In genomic region chr1:116710326-116711060, GRCh38 we compare ENCODE assay signal across 10 cellular contexts. TPM values are rescaled to one million over a fixed set of nuclear protein-coding genes. Genes with fewer than 3 reads are reported as not detected.
DNase-seq lines count a peak whose midpoint lies in the region; ATAC-seq, FAIRE-seq and TF ChIP-seq lines count a peak whose summit lies in the region.
"Had no signal": no experiment of that assay in that cellular context is flagged by ENCODE, and none has a peak within 500 bp of the region (broad histone marks: within the 10 kb centered on the region; RNA-seq: fewer than 3 reads in every experiment).

No MANE protein-coding gene starts in this region.

- no peaks in the 10 kb centered on the region for H3K9me3 ChIP-seq in pancreas

- peaks cover 0 to 1% (median 0%) of the 10 kb centered on the region in 6 donors for H3K9me3 Mint-ChIP-seq in immature natural killer cell
- H3K9me3 Mint-ChIP-seq in activated T-helper 1 cell treated with anti-CD3 and anti-CD28 coated beads, Interleukin-12 subunit alpha, Interleukin-12 subunit beta, Interleukin-2, Interleukin-4 antibody, amounts not matched to agents 30 ng/mL and 10 ng/mL and 1 ng/mL, durations not matched to agents 14 hours and 24 hours and 36 hours: peaks cover 10% of the 10 kb centered on the region
- H3K9me3 Mint-ChIP-seq: CD4-positive, alpha-beta T cell had no signal

- WGBS in pancreas, 2 donors: 65 to 71% methylated on average over 3 of the region's 3 CpGs

- H3K27ac ChIP-seq in pancreas: no peak overlapping the region

- H3K36me3 Mint-ChIP-seq in immature natural killer cell: no peaks in the 10 kb centered on the region
- H3K36me3 Mint-ChIP-seq in activated T-helper 1 cell treated with anti-CD3 and anti-CD28 coated beads, Interleukin-12 subunit alpha, Interleukin-12 subunit beta, Interleukin-2, Interleukin-4 antibody, amounts not matched to agents 30 ng/mL and 10 ng/mL and 1 ng/mL, durations not matched to agents 14 hours and 24 hours and 36 hours (ENCODE audit: low read depth): no peaks in the 10 kb centered on the region

- H3K4me3 Mint-ChIP-seq in immature natural killer cell: no peak overlapping the region
- no peak overlapping the region for H3K4me3 Mint-ChIP-seq in activated T-helper 1 cell treated with anti-CD3 and anti-CD28 coated beads, Interleukin-12 subunit alpha, Interleukin-12 subunit beta, Interleukin-2, Interleukin-4 antibody, amounts not matched to agents 30 ng/mL and 10 ng/mL and 1 ng/mL, durations not matched to agents 14 hours and 24 hours and 36 hours
- H3K4me3 Mint-ChIP-seq: CD4-positive, alpha-beta T cell had no signal

- no peak overlapping the region for H3K27ac Mint-ChIP-seq in immature natural killer cell
- H3K27ac Mint-ChIP-seq in activated T-helper 1 cell treated with anti-CD3 and anti-CD28 coated beads, Interleukin-12 subunit alpha, Interleukin-12 subunit beta, Interleukin-2, Interleukin-4 antibody, amounts not matched to agents 30 ng/mL and 10 ng/mL and 1 ng/mL, durations not matched to agents 14 hours and 24 hours and 36 hours: no peak overlapping the region
- H3K27ac Mint-ChIP-seq: CD4-positive, alpha-beta T cell had no signal

- H3K4me3 ChIP-seq in epithelial cell of esophagus (ENCODE audit: low read length) (peak overlapping the region; percentile 28), pancreas (no peak overlapping the region)

- peak in 3 of 4 donors; percentile 37 to 63 (median 40) for ATAC-seq in pancreas
- ATAC-seq in HG03378 (IDR thresholded peaks at IDR 0.05; ENCODE audit: unreplicated experiment): no peak

- no peaks in the 10 kb centered on the region for H3K4me1 Mint-ChIP-seq in immature natural killer cell
- peaks cover 15% of the 10 kb centered on the region for H3K4me1 Mint-ChIP-seq in activated T-helper 1 cell treated with anti-CD3 and anti-CD28 coated beads, Interleukin-12 subunit alpha, Interleukin-12 subunit beta, Interleukin-2, Interleukin-4 antibody, amounts not matched to agents 30 ng/mL and 10 ng/mL and 1 ng/mL, durations not matched to agents 14 hours and 24 hours and 36 hours (ENCODE audit: low read depth)

- intact Hi-C loops in pancreas (cut with DNase I): no loop called here
- intact Hi-C loops in activated T-helper 1 cell treated with anti-CD3 and anti-CD28 coated beads, Interleukin-12 subunit alpha, Interleukin-12 subunit beta, Interleukin-2, Interleukin-4 antibody, amounts not matched to agents 30 ng/mL and 10 ng/mL and 1 ng/mL, durations not matched to agents 14 hours and 24 hours and 36 hours (cut with micrococcal nuclease): no loop called here

- no peaks in the 10 kb centered on the region for H3K36me3 ChIP-seq in pancreas

- DNase-seq in NCI-H1105 treated with DMSO at 0.1 percent for 48 hours (lab: John Stamatoyannopoulos, UW) (peak; percentile 34), NCI-H510A treated with DMSO at 0.1 percent for 48 hours (lab: John Stamatoyannopoulos, UW) (peak; percentile 86), epithelial cell of esophagus (ENCODE audit: low read depth) (peak; percentile 41), pancreas (no peak), immature natural killer cell (no peak)
- no peak for DNase-seq in activated T-helper 1 cell treated with anti-CD3 and anti-CD28 coated beads, Interleukin-12 subunit alpha, Interleukin-12 subunit beta, Interleukin-2, Interleukin-4 antibody, amounts not matched to agents 30 ng/mL and 10 ng/mL and 1 ng/mL, durations not matched to agents 14 hours and 24 hours and 36 hours (ENCODE audit: low spot score)
- DNase-seq: CD4-positive, alpha-beta T cell had no signal

- H3K27me3 ChIP-seq in pancreas: no peaks in the 10 kb centered on the region

- H3K4me1 ChIP-seq in pancreas: no peaks in the 10 kb centered on the region

- peaks cover 0 to 15% (median 6%) of the 10 kb centered on the region in 3 donors for H3K27me3 Mint-ChIP-seq in immature natural killer cell (ENCODE audit: low read depth in 3 of 3)
- peaks cover 2% of the 10 kb centered on the region for H3K27me3 Mint-ChIP-seq in activated T-helper 1 cell treated with anti-CD3 and anti-CD28 coated beads, Interleukin-12 subunit alpha, Interleukin-12 subunit beta, Interleukin-2, Interleukin-4 antibody, amounts not matched to agents 30 ng/mL and 10 ng/mL and 1 ng/mL, durations not matched to agents 14 hours and 24 hours and 36 hours (ENCODE audit: insufficient read depth)
- H3K27me3 Mint-ChIP-seq: CD4-positive, alpha-beta T cell had no signal

- no peak for FAIRE-seq in pancreas (lab: Jason Lieb, UNC)
- FAIRE-seq: endothelial cell of umbilical vein had no signal

- TF ChIP-seq CTCF in epithelial cell of esophagus (IDR thresholded peaks at IDR 0.05; ENCODE audit: insufficient read depth, low read depth, low read length, missing control alignments) (no peak), pancreas (IDR thresholded peaks at IDR 0.05) (no peak)

RNA-seq across cellular contexts. Expression of gene IGSF3, which starts 43.0 kb away (rescaled TPM):
- 10 to 100 TPM in 1 of 6 donors, 1 to 10 TPM in 5; 2.5 to 10.5 (median 2.8) TPM for total RNA-seq in pancreas
- polyA plus RNA-seq in pancreas: 1 to 10 TPM; 1.8 to 2.0 TPM
- polyA plus RNA-seq in immature natural killer cell: not detected
- total RNA-seq in activated T-helper 1 cell treated with anti-CD3 and anti-CD28 coated beads, Interleukin-12 subunit alpha, Interleukin-12 subunit beta, Interleukin-2, Interleukin-4 antibody, amounts not matched to agents 30 ng/mL and 10 ng/mL and 1 ng/mL, durations not matched to agents 14 hours and 24 hours and 36 hours: 1.7 TPM in 2 replicates

RNA-seq across cellular contexts. Expression of gene CD2, which starts 43.7 kb away (rescaled TPM):
- 1 to 10 TPM in 3 of 6 donors, under 1 TPM in 3; 0.16 to 1.9 (median 1.1) TPM for total RNA-seq in pancreas
- polyA plus RNA-seq in pancreas (under 1 TPM; 0.61 to 0.72 TPM), immature natural killer cell (100 to 1,000 TPM; 246 to 341 (median 325) TPM)
- total RNA-seq in activated T-helper 1 cell treated with anti-CD3 and anti-CD28 coated beads, Interleukin-12 subunit alpha, Interleukin-12 subunit beta, Interleukin-2, Interleukin-4 antibody, amounts not matched to agents 30 ng/mL and 10 ng/mL and 1 ng/mL, durations not matched to agents 14 hours and 24 hours and 36 hours: 651 and 685 TPM in 2 replicates
- total RNA-seq: endothelial cell of umbilical vein, pulmonary artery endothelial cell had no signal
- polyA plus RNA-seq: endothelial cell of umbilical vein had no signal

Comparison
In these comparisons a context has a peak if more than half of its experiments do, and no peak if none do; other contexts are left out.
1. DNase-seq: peak in NCI-H1105 treated with DMSO at 0.1 percent for 48 hours (single experiment), NCI-H510A treated with DMSO at 0.1 percent for 48 hours (single experiment) and epithelial cell of esophagus (single experiment); none in pancreas (0 of 6), immature natural killer cell (0 of 3) and activated T-helper 1 cell treated with anti-CD3 and anti-CD28 coated beads, Interleukin-12 subunit alpha, Interleukin-12 subunit beta, Interleukin-2, Interleukin-4 antibody, amounts not matched to agents 30 ng/mL and 10 ng/mL and 1 ng/mL, durations not matched to agents 14 hours and 24 hours and 36 hours (single experiment).
2. RNA of gene CD2, which starts 43.7 kb away (total RNA-seq): 651 to 685 TPM in activated T-helper 1 cell treated with anti-CD3 and anti-CD28 coated beads, Interleukin-12 subunit alpha, Interleukin-12 subunit beta, Interleukin-2, Interleukin-4 antibody, amounts not matched to agents 30 ng/mL and 10 ng/mL and 1 ng/mL, durations not matched to agents 14 hours and 24 hours and 36 hours; 0.16 to 1.9 TPM in pancreas; every median in the first group is over 100 times any median in the second.